In the genomic region with DNA sequence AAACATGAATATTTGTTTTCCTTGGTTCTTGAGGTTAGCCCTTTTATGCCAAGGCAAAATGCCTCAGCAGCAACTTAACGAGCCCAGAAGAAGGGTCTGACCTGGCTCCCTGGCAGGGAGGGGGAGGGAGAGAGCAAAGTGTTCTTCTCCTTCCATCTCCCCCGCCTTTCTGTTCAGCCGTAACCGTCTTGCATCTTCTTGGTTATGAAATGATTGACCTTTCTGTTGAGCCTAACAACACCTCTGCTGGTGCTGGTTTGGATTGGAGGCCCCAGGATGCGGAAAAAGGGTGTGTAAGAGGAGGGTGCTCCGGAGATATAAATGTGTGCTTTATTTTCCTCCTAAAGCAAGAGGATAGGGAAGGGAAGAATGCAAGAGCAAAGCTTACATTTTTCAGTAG, we compare ENCODE assay signal across 1 cellular context.
TF ChIP-seq lines count a peak whose summit lies in the region.

No MANE protein-coding gene starts in this region.

TF ChIP-seq in WTC11, 78 proteins besides CTCF, POLR2A, EP300 and RAD21 (continued from another document):
- TF ChIP-seq, protein P1, sequence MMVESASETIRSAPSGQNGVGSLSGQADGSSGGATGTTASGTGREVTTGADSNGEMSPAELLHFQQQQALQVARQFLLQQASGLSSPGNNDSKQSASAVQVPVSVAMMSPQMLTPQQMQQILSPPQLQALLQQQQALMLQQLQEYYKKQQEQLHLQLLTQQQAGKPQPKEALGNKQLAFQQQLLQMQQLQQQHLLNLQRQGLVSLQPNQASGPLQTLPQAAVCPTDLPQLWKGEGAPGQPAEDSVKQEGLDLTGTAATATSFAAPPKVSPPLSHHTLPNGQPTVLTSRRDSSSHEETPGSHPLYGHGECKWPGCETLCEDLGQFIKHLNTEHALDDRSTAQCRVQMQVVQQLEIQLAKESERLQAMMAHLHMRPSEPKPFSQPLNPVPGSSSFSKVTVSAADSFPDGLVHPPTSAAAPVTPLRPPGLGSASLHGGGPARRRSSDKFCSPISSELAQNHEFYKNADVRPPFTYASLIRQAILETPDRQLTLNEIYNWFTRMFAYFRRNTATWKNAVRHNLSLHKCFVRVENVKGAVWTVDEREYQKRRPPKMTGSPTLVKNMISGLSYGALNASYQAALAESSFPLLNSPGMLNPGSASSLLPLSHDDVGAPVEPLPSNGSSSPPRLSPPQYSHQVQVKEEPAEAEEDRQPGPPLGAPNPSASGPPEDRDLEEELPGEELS (CRISPR knock-in tag; IDR thresholded peaks at IDR 0.05), result no peak
- TF ChIP-seq CREB1 (CRISPR knock-in tag; IDR thresholded peaks at IDR 0.05) (no peak), ESRRA (CRISPR knock-in tag; IDR thresholded peaks at IDR 0.05; ENCODE audit: borderline replicate concordance) (no peak)
TF ChIP-seq in WTC11: peak in this region for 0.
